1 cellular context compared by ENCODE assay signal in the genomic region with DNA sequence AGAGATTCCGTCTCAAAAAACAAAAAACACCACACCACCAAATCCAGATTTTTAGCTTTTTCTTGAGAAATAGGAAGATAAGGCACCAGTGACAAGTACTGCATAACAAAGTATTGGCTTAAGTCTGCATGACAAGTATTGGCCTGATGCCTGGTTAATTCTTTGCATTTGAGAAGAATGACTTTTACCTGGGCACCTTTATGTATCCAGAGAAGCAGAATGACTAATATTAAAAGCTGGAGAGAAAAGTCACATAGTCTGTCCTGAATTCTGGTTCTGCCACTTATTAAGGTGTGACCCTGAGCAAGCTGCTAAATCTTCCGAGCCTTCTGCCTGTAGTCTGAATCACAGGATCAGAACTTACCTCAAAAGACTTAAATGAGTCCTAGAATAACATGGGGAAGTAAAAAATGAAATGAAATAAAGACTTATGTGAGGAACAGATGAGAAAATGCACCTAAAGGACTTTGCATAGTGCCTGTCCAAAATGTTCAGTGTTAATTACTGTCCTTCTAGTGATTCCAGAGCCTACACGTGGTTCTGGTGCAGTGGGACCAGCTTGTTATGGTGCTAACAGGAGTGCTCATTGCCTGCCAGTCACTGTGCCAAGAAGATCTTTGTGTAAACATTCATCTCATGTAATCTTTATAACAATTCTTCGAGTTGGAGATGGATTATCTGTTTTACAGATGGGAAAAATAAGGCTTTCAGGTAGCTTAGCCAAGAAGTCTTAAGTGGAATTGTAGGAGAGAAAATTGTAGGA.
TF ChIP-seq lines count a peak whose summit lies in the region.

No MANE protein-coding gene starts in this region.

TF ChIP-seq in HepG2, 621 proteins besides CTCF, POLR2A, EP300 and RAD21:
- no peak for TF ChIP-seq SP1 (IDR thresholded peaks at IDR 0.05)
- TF ChIP-seq SP1 (CRISPR knock-in tag; IDR thresholded peaks at IDR 0.05): no peak
- TF ChIP-seq RBM22 (optimal IDR thresholded peaks at IDR 0.05; ENCODE audit: low read length): peak; percentile 66
- TF ChIP-seq HNF4G (IDR thresholded peaks at IDR 0.05; ENCODE audit: borderline replicate concordance, low read depth, low read length): no peak
- TF ChIP-seq HNF4G (CRISPR knock-in tag; IDR thresholded peaks at IDR 0.05; ENCODE audit: borderline replicate concordance, low read depth): no peak
- TF ChIP-seq CAMTA2 (CRISPR knock-in tag; IDR thresholded peaks at IDR 0.05; ENCODE audit: borderline replicate concordance): no peak
- TF ChIP-seq LCORL (IDR thresholded peaks at IDR 0.05): no peak
- TF ChIP-seq LCORL (CRISPR knock-in tag; IDR thresholded peaks at IDR 0.05): no peak
- peak; percentile 24 for TF ChIP-seq AGO2 (optimal IDR thresholded peaks at IDR 0.05; ENCODE audit: low read depth, low read length)
